In genomic region chr20:290081-290831, GRCh38 we compare ENCODE assay signal across 1 cellular context.
TF ChIP-seq lines count a peak whose summit lies in the region.

Gene C20orf96 (minus strand): TSS chr20:290750. CDS start chr20:290610, 140 bp downstream.

TF ChIP-seq in K562, 482 proteins besides CTCF, POLR2A, EP300 and RAD21 (continued from another document and continues in another):
- TF ChIP-seq ZNF407 (IDR thresholded peaks at IDR 0.05; ENCODE audit: low read depth) (peak; percentile 92; the same call in 1 of the 2 replicates), OTX1 (CRISPR knock-in tag; IDR thresholded peaks at IDR 0.05) (no peak), ZNF764 (CRISPR knock-in tag; IDR thresholded peaks at IDR 0.05; ENCODE audit: low read depth) (no peak), EGR1 (conservative IDR thresholded peaks at IDR 0.05) (peak; percentile 55), PHF8 (IDR thresholded peaks at IDR 0.05; ENCODE audit: borderline replicate concordance, low read length) (peak; percentile 77; the same call in 1 of the 2 replicates), KLF16 (IDR thresholded peaks at IDR 0.05) (peak; percentile 47; the same call in 1 of the 2 replicates), E2F6 (IDR thresholded peaks at IDR 0.05; ENCODE audit: borderline replicate concordance in 1 of 2, extremely low read depth in 1 of 2, insufficient read depth in 1 of 2, insufficient read length in 1 of 2, low read depth in 1 of 2, low read length in 1 of 2, poor library complexity in 1 of 2, severe bottlenecking in 1 of 2) (peak; percentile 78 to 90), LCOR (CRISPR knock-in tag; IDR thresholded peaks at IDR 0.05) (peak; percentile 78), ZNF583 (CRISPR knock-in tag; IDR thresholded peaks at IDR 0.05) (no peak), POLR2B (IDR thresholded peaks at IDR 0.05; ENCODE audit: low read depth, partially characterized antibody) (peak; percentile 19), ZBTB17 (CRISPR knock-in tag; IDR thresholded peaks at IDR 0.05) (no peak), ZBTB8A (IDR thresholded peaks at IDR 0.05; ENCODE audit: partially characterized antibody) (no peak), CHD2 (IDR thresholded peaks at IDR 0.05; ENCODE audit: low read depth, low read length) (peak; percentile 86), TFAP4 (CRISPR knock-in tag; IDR thresholded peaks at IDR 0.05; ENCODE audit: borderline replicate concordance) (peak; percentile 56; the same call in 1 of the 2 replicates), STAT5B (CRISPR knock-in tag; IDR thresholded peaks at IDR 0.05) (no peak), ARID1B (IDR thresholded peaks at IDR 0.05) (no peak), MGA (IDR thresholded peaks at IDR 0.05) (peak; percentile 53; the same call in 1 of the 2 replicates), ZNF561 (CRISPR knock-in tag; conservative IDR thresholded peaks at IDR 0.05) (no peak), HDAC1 (IDR thresholded peaks at IDR 0.05) (peak in 1 of 2 experiments; percentile 47; a peak in 1 of 4 replicates), TRIM28 (IDR thresholded peaks at IDR 0.05) (no peak), HMGXB4 (CRISPR knock-in tag; IDR thresholded peaks at IDR 0.05) (no peak), POU5F1 (IDR thresholded peaks at IDR 0.05; ENCODE audit: borderline replicate concordance, low read depth, low read length, partially characterized antibody) (peak; percentile 48), MAX (CRISPR knock-in tag; IDR thresholded peaks at IDR 0.05) (peak; percentile 30; the same call in 1 of the 2 replicates), ZNF444 (CRISPR knock-in tag; IDR thresholded peaks at IDR 0.05) (no peak), NCOR1 (IDR thresholded peaks at IDR 0.05) (no peak), ZNF224 (CRISPR knock-in tag; IDR thresholded peaks at IDR 0.05) (0 out of 2 replicates have a peak, but pooled peaks have one; percentile 51), CAMTA2 (CRISPR knock-in tag; conservative IDR thresholded peaks at IDR 0.05) (no peak), EP400 (IDR thresholded peaks at IDR 0.05) (peak; percentile 45; the same call in 1 of the 2 replicates), ADNP (tag; IDR thresholded peaks at IDR 0.05) (no peak), MIER1 (IDR thresholded peaks at IDR 0.05; ENCODE audit: low read depth) (0 out of 2 replicates have a peak, but pooled peaks have one; percentile 38), WHSC1 (IDR thresholded peaks at IDR 0.05; ENCODE audit: low read length) (no peak)
- TF ChIP-seq, protein P1, sequence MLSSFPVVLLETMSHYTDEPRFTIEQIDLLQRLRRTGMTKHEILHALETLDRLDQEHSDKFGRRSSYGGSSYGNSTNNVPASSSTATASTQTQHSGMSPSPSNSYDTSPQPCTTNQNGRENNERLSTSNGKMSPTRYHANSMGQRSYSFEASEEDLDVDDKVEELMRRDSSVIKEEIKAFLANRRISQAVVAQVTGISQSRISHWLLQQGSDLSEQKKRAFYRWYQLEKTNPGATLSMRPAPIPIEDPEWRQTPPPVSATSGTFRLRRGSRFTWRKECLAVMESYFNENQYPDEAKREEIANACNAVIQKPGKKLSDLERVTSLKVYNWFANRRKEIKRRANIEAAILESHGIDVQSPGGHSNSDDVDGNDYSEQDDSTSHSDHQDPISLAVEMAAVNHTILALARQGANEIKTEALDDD (IDR thresholded peaks at IDR 0.05) = no peak
- TF ChIP-seq, protein P2, sequence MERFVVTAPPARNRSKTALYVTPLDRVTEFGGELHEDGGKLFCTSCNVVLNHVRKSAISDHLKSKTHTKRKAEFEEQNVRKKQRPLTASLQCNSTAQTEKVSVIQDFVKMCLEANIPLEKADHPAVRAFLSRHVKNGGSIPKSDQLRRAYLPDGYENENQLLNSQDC (CRISPR knock-in tag; IDR thresholded peaks at IDR 0.05) = no peak
